In genomic region chr7:851204-851603, GRCh38 we compare ENCODE assay signal across 18 cellular contexts. TPM values are rescaled to one million over a fixed set of nuclear protein-coding genes. Genes with fewer than 3 reads are reported as not detected.
DNase-seq lines count a peak whose midpoint lies in the region; ATAC-seq and TF ChIP-seq lines count a peak whose summit lies in the region.
"Had no signal": no experiment of that assay in that cellular context is flagged by ENCODE, and none has a peak within 500 bp of the region (broad histone marks: within the 10 kb centered on the region; RNA-seq: fewer than 3 reads in every experiment).

No MANE protein-coding gene starts in this region.

- H3K4me1 ChIP-seq in heart left ventricle = peaks cover 0 to 11% (median 0%) of the 10 kb centered on the region in 12 donors
- peaks cover 0 to 4% of the 10 kb centered on the region in 2 donors for H3K4me1 ChIP-seq in right atrium auricular region
- H3K4me1 ChIP-seq: BLaER1, HAP-1 had no signal

- DNase-seq in heart left ventricle = peak in 1 of 5 donors; percentile 58
- DNase-seq in right atrium auricular region (ENCODE audit: low spot score) = no peak
- peak; percentile 32 for DNase-seq in cerebellum (ENCODE audit: low spot score)
- DNase-seq in left ventricle myocardium superior = no peak
- no peak for DNase-seq in COLO829 (ENCODE audit: low spot score)
- no peak for DNase-seq in NCI-H2107 (lab: John Stamatoyannopoulos, UW)
- DNase-seq: CD4-positive, CD25-positive, alpha-beta regulatory T cell; CD8-positive, alpha-beta T cell; DMS 273 treated with DMSO at 0.1 percent for 48 hours; DMS79; EL; GDM1; GOT3; HFFc6 had no signal

- no peak for TF ChIP-seq POLR2A in heart left ventricle (IDR thresholded peaks at IDR 0.05)

- H3K4me3 ChIP-seq in heart left ventricle = no peak overlapping the region
- no peak overlapping the region for H3K4me3 ChIP-seq in right atrium auricular region
- H3K4me3 ChIP-seq: BLaER1, HAP-1 had no signal

- H3K9me3 ChIP-seq in heart left ventricle (no peaks in the 10 kb centered on the region), right atrium auricular region (no peaks in the 10 kb centered on the region)
- H3K9me3 ChIP-seq: HAP-1 had no signal

- TF ChIP-seq CTCF in heart left ventricle (IDR thresholded peaks at IDR 0.05) = no peak
- TF ChIP-seq CTCF in right atrium auricular region (IDR thresholded peaks at IDR 0.05) = no peak

- WGBS in heart left ventricle, 4 donors = 46 to 74% (median 66%) methylated on average over 7 to 14 of the region's 14 CpGs

- H3K27me3 ChIP-seq in heart left ventricle = no peaks in the 10 kb centered on the region
- H3K27me3 ChIP-seq in right atrium auricular region = no peaks in the 10 kb centered on the region
- H3K27me3 ChIP-seq: BLaER1 had no signal

- H3K36me3 ChIP-seq in heart left ventricle (peaks cover 0 to 91% (median 77%) of the 10 kb centered on the region in 9 donors), right atrium auricular region (peaks cover 55% of the 10 kb centered on the region)

- intact Hi-C loops in heart left ventricle (cut with DNase I) = no loop called here
- intact Hi-C loops in left ventricle myocardium superior (cut with micrococcal nuclease) = no loop called here

- H3K27ac ChIP-seq in heart left ventricle (no peak overlapping the region), right atrium auricular region (no peak overlapping the region)
- H3K27ac ChIP-seq: BLaER1, C4-2B had no signal

- ATAC-seq in heart left ventricle (peak; percentile 10 to 64 (median 48)), left ventricle myocardium superior (peak; percentile 61), GM18907 (IDR thresholded peaks at IDR 0.05; ENCODE audit: unreplicated experiment) (no peak)
- ATAC-seq: CD8-positive, alpha-beta T cell had no signal

RNA-seq across cellular contexts. Expression of gene SUN1, which starts 18.9 kb away (rescaled TPM):
- total RNA-seq in heart left ventricle (100 to 1,000 TPM; 117 to 203 (median 157) TPM), right atrium auricular region (10 to 100 TPM; 84.4 to 97.5 TPM), cerebellum (291 TPM), left ventricle myocardium superior (186 TPM)
- 100 to 1,000 TPM; 111 to 148 TPM for polyA plus RNA-seq in heart left ventricle

RNA-seq across cellular contexts. Expression of gene GET4, which starts 25.1 kb away (rescaled TPM):
- total RNA-seq in heart left ventricle (10 to 100 TPM; 14.6 to 27.3 (median 18.6) TPM), right atrium auricular region (10 to 100 TPM; 16.1 to 19.7 TPM), cerebellum (15.7 TPM), left ventricle myocardium superior (20.6 TPM)
- 10 to 100 TPM; 19.7 to 34.1 TPM for polyA plus RNA-seq in heart left ventricle
